In genomic region chr2:158539176-158539895, GRCh38 we compare ENCODE assay signal across 8 cellular contexts.
DNase-seq lines count a peak whose midpoint lies in the region; ATAC-seq and TF ChIP-seq lines count a peak whose summit lies in the region.

No MANE protein-coding gene starts in this region.

- no peaks in the 10 kb centered on the region for H3K9me3 ChIP-seq in neutrophil

- H3K27me3 ChIP-seq in dorsolateral prefrontal cortex = no peaks in the 10 kb centered on the region
- no peaks in the 10 kb centered on the region for H3K27me3 ChIP-seq in neutrophil

- intact Hi-C loops in dorsolateral prefrontal cortex (cut with DNase I) = no loop called here

- H3K27ac ChIP-seq in dorsolateral prefrontal cortex = peak overlapping the region in 31 of 59 donors; percentile 2 to 47 (median 22)
- peak overlapping the region; percentile 60 for H3K27ac ChIP-seq in neutrophil

- no peak for TF ChIP-seq CTCF in dorsolateral prefrontal cortex (IDR thresholded peaks at IDR 0.05 in 54 of 56, conservative IDR thresholded peaks at IDR 0.05 in 2 of 56; ENCODE audit: low read depth in 1 of 56, partially characterized antibody in 56 of 56)
- no peak for TF ChIP-seq CTCF in neutrophil (IDR thresholded peaks at IDR 0.05)

- no peaks in the 10 kb centered on the region for H3K36me3 ChIP-seq in neutrophil

- H3K4me3 ChIP-seq in dorsolateral prefrontal cortex = no peak overlapping the region
- H3K4me3 ChIP-seq in neutrophil (ENCODE audit: low read depth in 1 of 2, low read length in 1 of 2) = no peak overlapping the region

- no peak for ATAC-seq in HG03520 (IDR thresholded peaks at IDR 0.05; ENCODE audit: unreplicated experiment)

- peaks cover 22 to 32% of the 10 kb centered on the region in 2 experiments for H3K4me1 ChIP-seq in neutrophil (ENCODE audit: control insufficient read depth in 1 of 2, insufficient read depth in 1 of 2, low read depth in 1 of 2, low read length in 1 of 2)

- peak; percentile 34 for DNase-seq in GM03348 (ENCODE audit: low spot score)
- peak; percentile 83 for DNase-seq in NCI-H345 (lab: John Stamatoyannopoulos, UW)
- DNase-seq in dorsolateral prefrontal cortex = no peak
- no peak for DNase-seq in stimulated activated CD4-positive, alpha-beta T cell treated with anti-CD3 and anti-CD28 coated beads, Interleukin-12 subunit alpha, Interleukin-12 subunit beta, amount 100 ng/mL, for 4 hours
- no peak for DNase-seq in medulla oblongata (ENCODE audit: extremely low spot score)
- DNase-seq in epidermal melanocyte (ENCODE audit: insufficient read length, low spot score) = no peak

Comparison
In these comparisons a context has a peak if more than half of its experiments do, and no peak if none do; other contexts are left out.
1. DNase-seq: peak in GM03348 (single experiment) and NCI-H345 (single experiment); none in dorsolateral prefrontal cortex (0 of 10), stimulated activated CD4-positive, alpha-beta T cell treated with anti-CD3 and anti-CD28 coated beads, Interleukin-12 subunit alpha, Interleukin-12 subunit beta, amount 100 ng/mL, for 4 hours (single experiment), medulla oblongata (single experiment) and epidermal melanocyte (single experiment).